In the genomic region with DNA sequence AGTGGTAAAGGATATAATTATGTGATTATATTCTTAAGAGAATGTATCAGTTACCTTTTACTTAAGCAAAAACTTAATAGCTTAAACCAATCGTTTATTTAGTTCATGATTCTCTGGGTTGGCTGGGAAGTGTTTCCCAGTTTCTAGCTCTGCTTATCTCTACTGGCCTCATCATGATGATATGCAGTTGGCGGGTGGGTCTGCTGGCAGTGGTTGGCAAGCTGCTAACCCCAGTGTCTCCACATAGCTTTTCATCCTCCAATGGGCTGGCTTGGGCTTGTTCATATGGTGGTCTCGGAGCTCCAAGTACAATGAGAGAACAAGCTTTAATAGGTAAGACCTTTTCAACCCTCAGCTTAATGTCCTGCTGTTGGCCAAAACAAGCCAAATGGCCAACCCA, we compare ENCODE assay signal across 32 cellular contexts. TPM values are rescaled to one million over a fixed set of nuclear protein-coding genes. Genes with fewer than 3 reads are reported as not detected.
"Had no signal": no experiment of that assay in that cellular context is flagged by ENCODE, and none has a peak within 500 bp of the region (broad histone marks: within the 10 kb centered on the region; RNA-seq: fewer than 3 reads in every experiment).

No MANE protein-coding gene starts in this region.

- DNase-seq: activated B cell treated with CpG ODN at 0.5 μM for 24 hours; activated CD4-positive, alpha-beta memory T cell treated with anti-CD3 and anti-CD28 coated beads for 36 hours; activated CD4-positive, alpha-beta T cell treated with anti-CD3 and anti-CD28 coated beads for 36 hours; activated CD4-positive, alpha-beta T cell treated with anti-CD3 and anti-CD28 coated beads, Interleukin-2, amount 10 ng/mL, durations not matched to agents 24 days and 14 days; activated CD4-positive, CD25-positive, alpha-beta regulatory T cell treated with anti-CD3 and anti-CD28 coated beads, Interleukin-2, amount 50 U/mL, for 72 hours; activated CD8-positive, alpha-beta memory T cell treated with anti-CD3 and anti-CD28 coated beads, Interleukin-2, amount 10 ng/mL, durations not matched to agents 7 days and 5 days; activated CD8-positive, alpha-beta memory T cell treated with anti-CD3 and anti-CD28 coated beads, Interleukin-2, amount 50 U/mL, for 4 hours; activated CD8-positive, alpha-beta T cell treated with anti-CD3 and anti-CD28 coated beads, Interleukin-2, amount 10 ng/mL, durations not matched to agents 7 days and 5 days; activated effector memory CD4-positive, alpha-beta T cell treated with anti-CD3 and anti-CD28 coated beads, Interleukin-2, amount 50 U/mL, for 16 hours; activated naive CD4-positive, alpha-beta T cell treated with anti-CD3 and anti-CD28 coated beads for 36 hours; activated naive CD8-positive, alpha-beta T cell treated with anti-CD3 and anti-CD28 coated beads for 36 hours; activated naive CD8-positive, alpha-beta T cell treated with anti-CD3 and anti-CD28 coated beads, Interleukin-2, amount 50 U/mL, for 24 hours; activated T-cell treated with anti-CD3 and anti-CD28 coated beads, Interleukin-2, amount 50 U/mL, for 1 hour; activated T-cell treated with anti-CD3 and anti-CD28 coated beads, Interleukin-2, amount 50 U/mL, for 48 hours; adrenal gland; amygdala; aorta; body of pancreas; central memory CD4-positive, alpha-beta T cell; cerebellar nuclear complex; colonic mucosa; effector CD8-positive, alpha-beta T cell; esophagus squamous epithelium; foreskin melanocyte; T-helper 1 cell; T-helper 17 cell; T1000; WERI-Rb-1 had no signal

- H3K4me1 ChIP-seq: adrenal gland, body of pancreas, colonic mucosa, gastroesophageal sphincter had no signal

- ATAC-seq: activated CD4-positive, alpha-beta T cell treated with anti-CD3 and anti-CD28 coated beads for 36 hours; activated CD8-positive, alpha-beta memory T cell treated with anti-CD3 and anti-CD28 coated beads, Interleukin-2, amount 10 ng/mL, durations not matched to agents 7 days and 5 days; activated CD8-positive, alpha-beta T cell treated with anti-CD3 and anti-CD28 coated beads, Interleukin-2, amount 10 ng/mL, durations not matched to agents 7 days and 5 days; activated naive CD8-positive, alpha-beta T cell treated with anti-CD3 and anti-CD28 coated beads, Interleukin-2, amount 50 U/mL, for 24 hours; body of pancreas; gastroesophageal sphincter; T-helper 17 cell had no signal

- H3K4me3 ChIP-seq: adrenal gland, body of pancreas, colonic mucosa, esophagus squamous epithelium, gastroesophageal sphincter had no signal

- H3K27me3 ChIP-seq: adrenal gland, body of pancreas, colonic mucosa, esophagus squamous epithelium, gastroesophageal sphincter had no signal

- H3K36me3 ChIP-seq: adrenal gland, colonic mucosa, WERI-Rb-1 had no signal

- H3K27ac ChIP-seq: adrenal gland, body of pancreas, colonic mucosa, esophagus squamous epithelium, gastroesophageal sphincter, WERI-Rb-1 had no signal

- H3K9me3 ChIP-seq: adrenal gland, body of pancreas, colonic mucosa, esophagus squamous epithelium, gastroesophageal sphincter had no signal

RNA-seq across cellular contexts. Expression of gene ABLIM3, which starts 43.8 kb away (rescaled TPM):
- total RNA-seq: activated B cell treated with CpG ODN at 0.5 μM for 24 hours; activated CD4-positive, alpha-beta T cell treated with anti-CD3 and anti-CD28 coated beads, Interleukin-2, amount 10 ng/mL, durations not matched to agents 24 days and 14 days; activated CD8-positive, alpha-beta memory T cell treated with anti-CD3 and anti-CD28 coated beads for 36 hours; activated CD8-positive, alpha-beta T cell treated with anti-CD3 and anti-CD28 coated beads, Interleukin-2, amount 10 ng/mL, durations not matched to agents 7 days and 5 days; activated naive CD4-positive, alpha-beta T cell treated with anti-CD3 and anti-CD28 coated beads for 36 hours; activated naive CD8-positive, alpha-beta T cell treated with anti-CD3 and anti-CD28 coated beads for 36 hours; activated T-helper 1 cell treated with anti-CD3 and anti-CD28 coated beads, Interleukin-12 subunit alpha, Interleukin-12 subunit beta, Interleukin-2, Interleukin-4 antibody, amounts not matched to agents 30 ng/mL and 10 ng/mL and 1 ng/mL, durations not matched to agents 14 hours and 24 hours and 36 hours; activated T-helper 2 cell treated with anti-CD3 and anti-CD28 coated beads, Interferon-gamma antibody, Interleukin-2, Interleukin-4, amounts not matched to agents 10 μg/mL and 5 μg/mL and 100 μg/mL, durations not matched to agents 14 hours and 24 hours and 36 hours had no signal
